ENCODE assay signal across 24 cellular contexts in the genomic region with DNA sequence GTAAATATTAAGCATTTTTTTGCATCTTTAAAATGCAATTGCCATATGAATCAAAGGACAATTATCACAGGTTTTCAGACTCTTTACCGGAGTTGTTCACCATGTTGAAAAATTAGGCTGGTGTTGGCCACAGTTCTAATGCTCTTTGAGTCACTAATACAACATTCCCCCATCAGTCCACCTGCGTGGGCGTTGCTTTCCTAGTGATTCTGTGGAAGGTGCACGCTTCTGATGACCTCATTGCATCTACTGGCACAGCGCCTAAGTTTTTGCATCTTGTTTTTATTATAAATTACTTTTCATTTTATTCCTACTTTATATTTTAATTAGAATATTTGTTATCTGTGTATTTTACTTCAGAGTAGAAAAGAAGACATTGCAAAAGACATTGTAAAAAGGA. TPM values are rescaled to one million over a fixed set of nuclear protein-coding genes. Genes with fewer than 3 reads are reported as not detected.
"Had no signal": no experiment of that assay in that cellular context is flagged by ENCODE, and none has a peak within 500 bp of the region (broad histone marks: within the 10 kb centered on the region; RNA-seq: fewer than 3 reads in every experiment).

No MANE protein-coding gene starts in this region.

- H3K9me3 ChIP-seq: adrenal gland, ascending aorta, left ventricle myocardium inferior, sigmoid colon, thoracic aorta had no signal

- H3K27me3 ChIP-seq: adrenal gland, ascending aorta, brain microvascular endothelial cell, sigmoid colon had no signal

- DNase-seq: activated B cell treated with CpG ODN at 0.5 μM for 24 hours; activated CD4-positive, alpha-beta T cell treated with anti-CD3 and anti-CD28 coated beads for 4 hours; activated gamma-delta T cell treated with Interleukin-2 at 50 U/mL for 16 hours; activated T-cell treated with anti-CD3 and anti-CD28 coated beads, Interleukin-2, amount 50 U/mL, for 1 hour; adrenal gland; brain microvascular endothelial cell; effector memory CD4-positive, alpha-beta T cell; hippocampal formation; left ventricle myocardium inferior; naive thymus-derived CD8-positive, alpha-beta T cell; retina; sigmoid colon; T-helper 17 cell had no signal

- H3K36me3 ChIP-seq: adrenal gland, ascending aorta, brain microvascular endothelial cell, left ventricle myocardium inferior, neural progenitor cell, sigmoid colon, thoracic aorta had no signal

- ATAC-seq: esophagus mucosa; naive thymus-derived CD8-positive, alpha-beta T cell; stimulated activated memory B cell treated with anti-CD40 and anti-IgM and Interleukin-4, amounts not matched to agents 10 μg/mL and 1 μg/mL and 100 μg/mL, for 72 hours; T-helper 17 cell had no signal

- H3K4me3 ChIP-seq: adrenal gland, ascending aorta, left ventricle myocardium inferior, neural progenitor cell, sigmoid colon, smooth muscle cell, thoracic aorta had no signal

RNA-seq across cellular contexts. Expression of a gene that starts 4.7 kb away (rescaled TPM):
- total RNA-seq: ascending aorta, dermis microvascular lymphatic vessel endothelial cell, frontal cortex, lung microvascular endothelial cell, osteoblast had no signal

RNA-seq across cellular contexts. Expression of a gene that starts 39.0 kb away (rescaled TPM):
- total RNA-seq: frontal cortex, osteoblast, progenitor cell of endocrine pancreas, smooth muscle cell had no signal
